ENCODE assay signal across 7 cellular contexts in the genomic region with DNA sequence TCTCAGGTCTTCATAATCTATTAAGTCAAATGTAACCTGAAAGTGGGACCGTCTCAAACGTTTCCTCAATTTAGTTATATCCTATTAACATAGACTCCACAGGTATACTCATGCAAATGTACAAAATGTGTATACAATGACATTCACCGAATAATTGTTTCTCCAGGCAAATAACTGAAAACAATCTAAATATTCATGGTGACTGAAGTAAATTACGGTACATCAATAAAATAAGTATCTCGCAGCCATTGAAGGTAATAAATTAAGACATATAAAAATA. TPM values are rescaled to one million over a fixed set of nuclear protein-coding genes. Genes with fewer than 3 reads are reported as not detected.
DNase-seq lines count a peak whose midpoint lies in the region; ATAC-seq and TF ChIP-seq lines count a peak whose summit lies in the region.

No MANE protein-coding gene starts in this region.

- intact Hi-C loops in activated B cell treated with CpG ODN at 0.5 μM for 24 hours (cut with micrococcal nuclease): loop anchor here (1.0 kb wide), 4 partner anchors 32 to 471 kb away; partner anchors contain the start of genes BICD2, CENPP, IPPK and NOL8

- H3K4me3 ChIP-seq in HEK293 (ENCODE audit: low read depth, low read length): peak overlapping the region; percentile 98
- peak overlapping the region; percentile 92; the same call in 1 of the 2 replicates for H3K4me3 ChIP-seq in iPS DF 6.9 (ENCODE audit: low read length)
- H3K4me3 ChIP-seq in smooth muscle cell: peak overlapping the region; percentile 91

- ATAC-seq in activated B cell treated with CpG ODN at 0.5 μM for 24 hours (ENCODE audit: low read depth) (no peak), HG02852 (IDR thresholded peaks at IDR 0.05; ENCODE audit: unreplicated experiment) (no peak)

- H3K27me3 ChIP-seq in iPS DF 6.9 (ENCODE audit: control insufficient read depth, insufficient read depth, low read length): no peaks in the 10 kb centered on the region
- no peaks in the 10 kb centered on the region for H3K27me3 ChIP-seq in smooth muscle cell (ENCODE audit: low read depth)

- H3K27ac Mint-ChIP-seq in activated B cell treated with CpG ODN at 0.5 μM for 24 hours: peak overlapping the region; percentile 98

- CTCF ChIA-PET in HEK293 (lab: Yijun Ruan, JAX): no interaction called here
- CTCF ChIA-PET in activated B cell treated with CpG ODN at 0.5 μM for 24 hours (lab: Charles Lee): no interaction called here

- DNase-seq in activated B cell treated with CpG ODN at 0.5 μM for 24 hours (no peak), iPS DF 6.9 (ENCODE audit: low read depth, low spot score) (no peak), smooth muscle cell (lab: John Stamatoyannopoulos, UW; ENCODE audit: unreplicated experiment) (no peak), substantia nigra (lab: John Stamatoyannopoulos, UW) (no peak), NCI-H1417 treated with DMSO at 0.1 percent for 48 hours (lab: John Stamatoyannopoulos, UW) (no peak)

- H3K27ac ChIP-seq in HEK293 (ENCODE audit: extremely low read depth, low read depth, low read length): no peak overlapping the region
- H3K27ac ChIP-seq in iPS DF 6.9 (ENCODE audit: low read length): no peak overlapping the region
- H3K27ac ChIP-seq in smooth muscle cell (ENCODE audit: low read depth): peak overlapping the region; percentile 92
- H3K27ac ChIP-seq in substantia nigra (ENCODE audit: low read depth, low read length, poor library complexity, severe bottlenecking): no peak overlapping the region

- peaks cover 25% of the 10 kb centered on the region for H3F3A ChIP-seq in smooth muscle cell (ENCODE audit: low read depth)

- H3K79me2 ChIP-seq in smooth muscle cell (ENCODE audit: low read depth): peaks cover 54% of the 10 kb centered on the region

- no CpG with 5 or more reads among the region's 5 CpGs for WGBS in iPS DF 6.9 (ENCODE audit: insufficient coverage, insufficient read length)
- WGBS in smooth muscle cell (ENCODE audit: low lambda C conversion rate): 2% methylated on average over 5 of the region's 5 CpGs

- peaks cover 55% of the 10 kb centered on the region for H3K36me3 Mint-ChIP-seq in activated B cell treated with CpG ODN at 0.5 μM for 24 hours (ENCODE audit: low read depth)

- H4K20me1 ChIP-seq in smooth muscle cell (ENCODE audit: low read depth): peaks cover 25% of the 10 kb centered on the region

- no peaks in the 10 kb centered on the region for H3K9me3 ChIP-seq in HEK293 (ENCODE audit: control insufficient read depth, insufficient read depth, low read depth, low read length)
- no peaks in the 10 kb centered on the region for H3K9me3 ChIP-seq in iPS DF 6.9 (ENCODE audit: control insufficient read depth, insufficient read depth, low read length)
- no peaks in the 10 kb centered on the region for H3K9me3 ChIP-seq in smooth muscle cell (replicated peaks; ENCODE audit: low read depth)

- peak overlapping the region; percentile 100 for H3K4me2 ChIP-seq in smooth muscle cell

- POLR2A ChIA-PET in HEK293 (lab: Yijun Ruan, JAX): no interaction called here
- POLR2A ChIA-PET in activated B cell treated with CpG ODN at 0.5 μM for 24 hours (lab: Charles Lee): no interaction called here

- H3K4me1 Mint-ChIP-seq in activated B cell treated with CpG ODN at 0.5 μM for 24 hours: peaks cover 74% of the 10 kb centered on the region

- TF ChIP-seq CTCF in HEK293 (tag by site-specific recombination; IDR thresholded peaks at IDR 0.05): no peak
- TF ChIP-seq CTCF in activated B cell treated with CpG ODN at 0.5 μM for 24 hours (IDR thresholded peaks at IDR 0.05): no peak
- no peak for TF ChIP-seq CTCF in smooth muscle cell (IDR thresholded peaks at IDR 0.05; ENCODE audit: borderline replicate concordance, insufficient read depth, poor library complexity, severe bottlenecking)

- H3K9me3 Mint-ChIP-seq in activated B cell treated with CpG ODN at 0.5 μM for 24 hours: no peaks in the 10 kb centered on the region

- peaks cover 7 to 45% of the 10 kb centered on the region in 2 experiments for H3K36me3 ChIP-seq in HEK293 (ENCODE audit: control insufficient read depth in 2 of 2, insufficient read depth in 1 of 2, low read length in 2 of 2)
- no peaks in the 10 kb centered on the region; the same call in 1 of the 2 replicates for H3K36me3 ChIP-seq in iPS DF 6.9 (ENCODE audit: control insufficient read depth, insufficient read depth, low read length)
- H3K36me3 ChIP-seq in smooth muscle cell (ENCODE audit: low read depth): peaks cover 12% of the 10 kb centered on the region

- H3K9ac ChIP-seq in smooth muscle cell (ENCODE audit: low read depth): peak overlapping the region; percentile 95

- H3K27me3 Mint-ChIP-seq in activated B cell treated with CpG ODN at 0.5 μM for 24 hours: no peaks in the 10 kb centered on the region

- peak overlapping the region; percentile 98 for H3K4me3 Mint-ChIP-seq in activated B cell treated with CpG ODN at 0.5 μM for 24 hours

- H2AFZ ChIP-seq in smooth muscle cell (ENCODE audit: low read depth): peak overlapping the region; percentile 88

- no peaks in the 10 kb centered on the region; the same call in 1 of the 2 replicates for H3K4me1 ChIP-seq in HEK293 (ENCODE audit: control insufficient read depth, insufficient read depth, low read length)
- no peaks in the 10 kb centered on the region for H3K4me1 ChIP-seq in iPS DF 6.9 (ENCODE audit: control insufficient read depth, insufficient read depth, low read length)
- H3K4me1 ChIP-seq in smooth muscle cell (ENCODE audit: low read depth): peaks cover 17% of the 10 kb centered on the region

TF ChIP-seq in HEK293, 187 proteins besides CTCF, POLR2A, EP300 and RAD21:
- TF ChIP-seq ZBTB20 (tag by site-specific recombination; IDR thresholded peaks at IDR 0.05) (no peak), ZNF174 (tag by site-specific recombination; IDR thresholded peaks at IDR 0.05) (no peak), ZNF639 (tag by site-specific recombination; IDR thresholded peaks at IDR 0.05) (no peak), KLF9 (tag by site-specific recombination; IDR thresholded peaks at IDR 0.05; ENCODE audit: low read depth) (no peak), HOXC10 (CRISPR knock-in tag; IDR thresholded peaks at IDR 0.05) (no peak), REPIN1 (tag by site-specific recombination; IDR thresholded peaks at IDR 0.05; ENCODE audit: low read depth) (no peak), ZBTB21 (tag by site-specific recombination; IDR thresholded peaks at IDR 0.05) (no peak), ZSCAN30 (tag by site-specific recombination; IDR thresholded peaks at IDR 0.05) (no peak), ZNF843 (tag by site-specific recombination; IDR thresholded peaks at IDR 0.05) (no peak), ZNF585B (tag by site-specific recombination; IDR thresholded peaks at IDR 0.05) (no peak), ZNF391 (tag by site-specific recombination; IDR thresholded peaks at IDR 0.05; ENCODE audit: borderline replicate concordance, low read depth) (no peak), MZF1 (tag by site-specific recombination; IDR thresholded peaks at IDR 0.05; ENCODE audit: borderline replicate concordance) (no peak), ZFP37 (tag by site-specific recombination; IDR thresholded peaks at IDR 0.05) (no peak), ZNF768 (tag by site-specific recombination; IDR thresholded peaks at IDR 0.05) (no peak), ZNF488 (tag by site-specific recombination; IDR thresholded peaks at IDR 0.05) (no peak)

RNA-seq across cellular contexts. Expression of gene IARS1, which starts 0.5 kb away (rescaled TPM):
- total RNA-seq in activated B cell treated with CpG ODN at 0.5 μM for 24 hours (176 and 205 TPM in 2 replicates), smooth muscle cell (150 and 208 TPM in 2 replicates)
- 85.0 and 93.0 TPM in 2 replicates for polyA plus RNA-seq in smooth muscle cell

RNA-seq across cellular contexts. Expression of gene NOL8, which starts 32.1 kb away (rescaled TPM):
- total RNA-seq in activated B cell treated with CpG ODN at 0.5 μM for 24 hours (67.0 and 78.4 TPM in 2 replicates), smooth muscle cell (13.0 and 21.3 TPM in 2 replicates)
- polyA plus RNA-seq in smooth muscle cell: 15.1 and 16.9 TPM in 2 replicates

RNA-seq across cellular contexts. Expression of gene CENPP, which starts 32.7 kb away (rescaled TPM):
- total RNA-seq in activated B cell treated with CpG ODN at 0.5 μM for 24 hours (5.7 and 5.9 TPM in 2 replicates), smooth muscle cell (4.2 and 10.8 TPM in 2 replicates)
- polyA plus RNA-seq in smooth muscle cell: 12.1 and 17.5 TPM in 2 replicates
